Comparison of ENCODE assay signal across 17 cellular contexts in the genomic region with DNA sequence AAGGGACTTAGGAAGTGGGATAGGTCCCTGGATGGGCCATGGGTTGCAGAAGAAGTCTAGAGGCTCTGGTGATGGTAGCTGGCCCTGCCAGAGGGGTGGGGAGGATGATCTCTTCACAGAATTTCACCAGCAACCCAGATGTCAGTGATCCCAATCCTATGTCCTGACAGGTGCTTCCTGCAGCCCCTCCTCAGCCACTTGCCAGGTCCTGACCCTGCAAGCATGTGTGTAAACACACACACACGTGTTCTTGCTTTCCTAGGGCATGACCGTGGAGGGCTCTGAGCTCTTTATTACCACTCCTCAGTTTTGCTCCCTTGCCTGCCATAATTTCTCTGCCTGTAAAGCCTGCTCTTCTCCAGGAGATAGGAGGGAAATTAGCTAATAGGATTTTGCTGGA. TPM values are rescaled to one million over a fixed set of nuclear protein-coding genes. Genes with fewer than 3 reads are reported as not detected.
DNase-seq lines count a peak whose midpoint lies in the region; ATAC-seq, FAIRE-seq and TF ChIP-seq lines count a peak whose summit lies in the region.
"Had no signal": no experiment of that assay in that cellular context is flagged by ENCODE, and none has a peak within 500 bp of the region (broad histone marks: within the 10 kb centered on the region; RNA-seq: fewer than 3 reads in every experiment).

No MANE protein-coding gene starts in this region.

- H3K4me3 Mint-ChIP-seq in CD4-positive, alpha-beta T cell, result no peak overlapping the region
- H3K4me3 Mint-ChIP-seq in T-cell, result peak overlapping the region in 1 of 3 donors; percentile 92

- H3K4me3 ChIP-seq in breast epithelium, result no peak overlapping the region
- H3K4me3 ChIP-seq in mammary epithelial cell (replicated peaks in 1 of 3; ENCODE audit: insufficient read depth in 1 of 3, low read depth in 2 of 3, low read length in 3 of 3), result no peak overlapping the region
- H3K4me3 ChIP-seq in kidney (ENCODE audit: low read length in 2 of 2), result no peak overlapping the region
- H3K4me3 ChIP-seq: HAP-1 had no signal

- no peak for TF ChIP-seq CTCF in breast epithelium (IDR thresholded peaks at IDR 0.05)
- TF ChIP-seq CTCF in mammary epithelial cell (conservative IDR thresholded peaks at IDR 0.05 in 1 of 2, IDR thresholded peaks at IDR 0.05 in 1 of 2; ENCODE audit: extremely low read depth in 1 of 2, insufficient read depth in 1 of 2, low read depth in 1 of 2, low read length in 2 of 2), result no peak
- no peak for TF ChIP-seq CTCF in CD4-positive, alpha-beta T cell (IDR thresholded peaks at IDR 0.05)
- TF ChIP-seq CTCF in kidney (IDR thresholded peaks at IDR 0.05; ENCODE audit: borderline replicate concordance, extremely low read depth, insufficient read depth), result no peak
- no peak for TF ChIP-seq CTCF in GM20000 (IDR thresholded peaks at IDR 0.05; ENCODE audit: extremely low read depth, missing control alignments)

- H3K4me2 ChIP-seq in mammary epithelial cell (ENCODE audit: insufficient read depth, low read depth, low read length), result no peak overlapping the region

- CTCF ChIA-PET in mammary epithelial cell (lab: Charles Lee; ENCODE audit: low non-redundant PET), result no interaction called here
- CTCF ChIA-PET in CD4-positive, alpha-beta T cell (lab: Charles Lee), result interaction anchor here (2.8 to 6.3 kb wide), 2 partner anchors 13 to 183 kb away, joined by 67 to 113 read pairs; partner anchors contain the start of genes DCAF1 and TEX264
- CTCF ChIA-PET in T-cell (lab: Charles Lee), result interaction anchor here in 1 of 2 donors (1.0 to 1.7 kb wide), 3 partner anchors 14 to 184 kb away, joined by 3 to 4 read pairs (median 3); partner anchors contain the start of gene DCAF1

- DNase-seq in breast epithelium (ENCODE audit: low spot score in 2 of 2) (no peak), mammary epithelial cell (no peak), T-cell (no peak), kidney (peak; percentile 20), DMS79 (lab: John Stamatoyannopoulos, UW) (no peak), GM20000 (ENCODE audit: low spot score) (no peak)
- DNase-seq in CD4-positive, alpha-beta T cell, result no peak
- DNase-seq: Caco-2, NCI-H1417, NCI-H1930, NCI-H2171, NCI-H446 treated with DMSO at 0.1 percent for 48 hours, NCI-H748 treated with DMSO at 0.1 percent for 48 hours had no signal

- peak overlapping the region; percentile 83 for H3K27ac Mint-ChIP-seq in CD4-positive, alpha-beta T cell
- peak overlapping the region; percentile 74 to 96 for H3K27ac Mint-ChIP-seq in T-cell

- H3K79me2 ChIP-seq in mammary epithelial cell (ENCODE audit: insufficient read depth, low read length), result peaks cover 25% of the 10 kb centered on the region

- H3K9me3 Mint-ChIP-seq in CD4-positive, alpha-beta T cell, result no peaks in the 10 kb centered on the region
- no peaks in the 10 kb centered on the region for H3K9me3 Mint-ChIP-seq in T-cell

- intact Hi-C loops in breast epithelium (cut with DNase I; ENCODE audit: low total_unique reads), result loop anchor here (2.0 kb wide), 1 partner anchor 291 kb away; no protein-coding TSS in a partner anchor
- intact Hi-C loops in mammary epithelial cell (cut with micrococcal nuclease), result no loop called here
- intact Hi-C loops in CD4-positive, alpha-beta T cell (cut with DNase I, micrococcal nuclease), result loop anchor here (2.0 to 5.0 kb wide), 3 partner anchors 115 to 1067 kb away; partner anchors contain the start of genes MANF (in 1 of the 2) and MAPKAPK3 (in 1 of the 2)
- intact Hi-C loops in kidney (cut with DNase I), result no loop called here

- H4K20me1 ChIP-seq in mammary epithelial cell (ENCODE audit: insufficient read depth, low read length), result no peaks in the 10 kb centered on the region

- no peaks in the 10 kb centered on the region for H3K36me3 ChIP-seq in breast epithelium
- H3K36me3 ChIP-seq in mammary epithelial cell (ENCODE audit: insufficient read depth, low read length), result peaks cover 3% of the 10 kb centered on the region
- H3K36me3 ChIP-seq in kidney (ENCODE audit: control insufficient read depth in 1 of 2, insufficient read depth in 2 of 2, low read length in 2 of 2), result peaks cover 23 to 33% of the 10 kb centered on the region in 2 donors

- H3K27ac ChIP-seq in breast epithelium (peak overlapping the region; percentile 50 to 85), mammary epithelial cell (ENCODE audit: insufficient read depth, low read depth, low read length) (no peak overlapping the region), kidney (ENCODE audit: low read depth in 2 of 2, low read length in 2 of 2) (peak overlapping the region in 1 of 2 donors; percentile 1)
- H3K27ac ChIP-seq in CD4-positive, alpha-beta T cell (ENCODE audit: low read depth, low read length), result no peak overlapping the region

- H3K4me1 Mint-ChIP-seq in CD4-positive, alpha-beta T cell (ENCODE audit: low read depth), result peaks cover 87% of the 10 kb centered on the region
- peaks cover 95 to 98% (median 97%) of the 10 kb centered on the region in 3 donors for H3K4me1 Mint-ChIP-seq in T-cell

- in situ Hi-C loops in mammary epithelial cell (cut with MboI; ENCODE audit: low sequenced_read_pairs in 2 of 2), result loop anchor here (5.0 kb wide), 1 partner anchor 181 kb away; the partner anchor contains the start of gene DCAF1 (in 2 of the 2)

- BruUV-seq in mammary epithelial cell (replicated peaks; lab: Mats Ljungman, UMichigan), result no TSS peak

- H2AFZ ChIP-seq in mammary epithelial cell (ENCODE audit: low read depth, low read length), result no peak overlapping the region

- no peaks in the 10 kb centered on the region for H3K27me3 Mint-ChIP-seq in CD4-positive, alpha-beta T cell
- no peaks in the 10 kb centered on the region for H3K27me3 Mint-ChIP-seq in T-cell

- H3K4me1 ChIP-seq in breast epithelium, result no peaks in the 10 kb centered on the region
- peaks cover 60% of the 10 kb centered on the region for H3K4me1 ChIP-seq in mammary epithelial cell (ENCODE audit: insufficient read depth, low read length)
- H3K4me1 ChIP-seq in kidney (ENCODE audit: control insufficient read depth in 1 of 2, insufficient read depth in 1 of 2, low read depth in 1 of 2, low read length in 2 of 2), result peaks cover 16 to 50% of the 10 kb centered on the region in 2 donors
- H3K4me1 ChIP-seq: Caco-2, HAP-1 had no signal

- H3K9ac ChIP-seq in mammary epithelial cell (ENCODE audit: insufficient read depth, low read length), result no peak overlapping the region
- H3K9ac ChIP-seq in kidney (ENCODE audit: low read length in 2 of 2), result no peak overlapping the region

- no peak for ATAC-seq in CD4-positive, alpha-beta T cell (ENCODE audit: poor library complexity)
- no peak for ATAC-seq in T-cell (replicated peaks in 1 of 4)
- ATAC-seq in GM19455 (IDR thresholded peaks at IDR 0.05; ENCODE audit: unreplicated experiment), result no peak

- H3K9me3 ChIP-seq in breast epithelium (no peaks in the 10 kb centered on the region), mammary epithelial cell (replicated peaks; ENCODE audit: insufficient read depth, low read length) (no peaks in the 10 kb centered on the region), kidney (ENCODE audit: control insufficient read depth in 1 of 2, low read length in 2 of 2) (no peaks in the 10 kb centered on the region)
- no peaks in the 10 kb centered on the region for H3K9me3 ChIP-seq in CD4-positive, alpha-beta T cell (ENCODE audit: control insufficient read depth, low read length)
- H3K9me3 ChIP-seq: Caco-2, HAP-1 had no signal

- H3K36me3 Mint-ChIP-seq in CD4-positive, alpha-beta T cell (ENCODE audit: low read depth), result peaks cover 50% of the 10 kb centered on the region
- peaks cover 28% of the 10 kb centered on the region for H3K36me3 Mint-ChIP-seq in T-cell

- 89% methylated on average over 2 of the region's 2 CpGs for WGBS in mammary epithelial cell (ENCODE audit: low coverage, missing lambda C conversion rate)

- no peak for TF ChIP-seq POLR2A in breast epithelium (IDR thresholded peaks at IDR 0.05)

- POLR2A ChIA-PET in CD4-positive, alpha-beta T cell (lab: Charles Lee), result interaction anchor here (1.3 to 2.0 kb wide), 2 partner anchors 12 to 184 kb away, joined by 4 to 7 read pairs; partner anchors contain the start of genes DCAF1 and TEX264
- POLR2A ChIA-PET in T-cell (lab: Charles Lee), result interaction anchor here in 1 of 2 donors (1.9 kb wide), 1 partner anchor 13 kb away, joined by 5 read pairs; no protein-coding TSS in a partner anchor

- FAIRE-seq in kidney (lab: Jason Lieb, UNC), result no peak
- FAIRE-seq: GM18507 had no signal

- dilution Hi-C loops in mammary epithelial cell (cut with HindIII; ENCODE audit: low sequenced_read_pairs), result no loop called here

- H3K27me3 ChIP-seq in breast epithelium, result no peaks in the 10 kb centered on the region
- H3K27me3 ChIP-seq in mammary epithelial cell (ENCODE audit: insufficient read depth, low read length), result no peaks in the 10 kb centered on the region
- no peaks in the 10 kb centered on the region for H3K27me3 ChIP-seq in CD4-positive, alpha-beta T cell (ENCODE audit: control insufficient read depth, insufficient read depth, low read length)

RNA-seq across cellular contexts. Expression of gene TEX264, which starts 12.5 kb away (rescaled TPM):
- total RNA-seq in breast epithelium (10 to 100 TPM; 55.7 to 94.3 (median 80.5) TPM), mammary epithelial cell (10 to 100 TPM; 36.0 to 49.7 TPM), T-cell (10 to 100 TPM; 35.9 to 51.0 (median 47.0) TPM), kidney (68.0 TPM)
- polyA plus RNA-seq in mammary epithelial cell (69.5 TPM), kidney (ENCODE audit: insufficient read depth, low read depth, low replicate concordance) (208 TPM)
- 35.8 TPM for polyA minus RNA-seq in mammary epithelial cell
- 10 to 100 TPM; 24.9 to 25.9 TPM for total RNA-seq in CD4-positive, alpha-beta T cell

RNA-seq across cellular contexts. Expression of gene GRM2, which starts 23.3 kb away (rescaled TPM):
- total RNA-seq in breast epithelium, result 1 to 10 TPM in 1 of 3 donors, not detected in 2; 1.3 TPM
- under 1 TPM; under 0.01 to 0.12 TPM for total RNA-seq in mammary epithelial cell
- polyA plus RNA-seq in mammary epithelial cell, result 0.09 TPM
- polyA minus RNA-seq in mammary epithelial cell, result not detected
- 1 to 10 TPM; 4.1 to 4.2 TPM for total RNA-seq in CD4-positive, alpha-beta T cell
- 1 to 10 TPM; 1.5 to 6.9 (median 2.2) TPM for total RNA-seq in T-cell
- total RNA-seq in kidney, result 0.57 TPM
- not detected for polyA plus RNA-seq in kidney (ENCODE audit: insufficient read depth, low read depth, low replicate concordance)
- total RNA-seq: LHCN-M2 had no signal

Comparison
In these comparisons a context has a peak if more than half of its experiments do, and no peak if none do; other contexts are left out.
1. H3K27ac ChIP-seq: peak in breast epithelium (2 of 2); none in mammary epithelial cell (single experiment) and CD4-positive, alpha-beta T cell (single experiment).
2. intact Hi-C loops: an anchor here in breast epithelium (2.0 kb wide) and CD4-positive, alpha-beta T cell (2.0 to 5.0 kb wide); none called in mammary epithelial cell and kidney.